Comparison of ENCODE assay signal across 8 cellular contexts in the genomic region with DNA sequence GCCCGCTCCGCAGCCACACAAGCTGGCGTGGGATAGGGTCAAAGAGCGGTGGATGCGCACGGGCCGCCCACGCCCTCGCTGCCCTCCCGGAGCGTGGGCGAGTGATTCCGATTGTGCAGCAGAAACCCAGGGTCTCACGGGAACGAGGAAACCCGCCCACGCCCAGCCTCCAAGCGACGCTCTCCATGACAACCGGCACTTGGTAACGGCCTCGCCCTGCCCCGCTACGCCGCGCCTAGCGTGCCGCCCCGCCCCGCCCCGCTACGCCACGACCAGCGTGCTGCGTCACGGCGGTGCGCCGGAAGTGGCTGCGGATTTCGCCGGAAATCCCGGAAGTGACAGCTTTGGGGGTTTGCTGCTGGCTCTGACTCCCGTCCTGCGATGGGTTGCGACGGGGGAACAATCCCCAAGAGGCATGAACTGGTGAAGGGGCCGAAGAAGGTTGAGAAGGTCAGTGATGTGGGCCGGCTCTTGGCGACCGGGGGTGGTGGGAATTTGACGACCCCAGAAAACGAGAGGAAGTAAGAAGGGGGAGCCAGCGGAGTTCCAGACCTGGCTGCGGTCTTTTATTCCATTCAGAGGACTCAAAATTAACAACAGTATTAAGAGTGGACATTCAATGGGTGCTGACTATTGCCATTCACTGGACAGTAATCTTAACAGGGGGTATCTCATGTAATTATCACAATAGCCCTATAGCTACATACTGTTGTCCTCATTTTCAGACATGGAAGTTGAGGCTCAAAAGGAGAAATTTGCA. TPM values are rescaled to one million over a fixed set of nuclear protein-coding genes. Genes with fewer than 3 reads are reported as not detected.
DNase-seq lines count a peak whose midpoint lies in the region; ATAC-seq and TF ChIP-seq lines count a peak whose summit lies in the region.

A gene with protein sequence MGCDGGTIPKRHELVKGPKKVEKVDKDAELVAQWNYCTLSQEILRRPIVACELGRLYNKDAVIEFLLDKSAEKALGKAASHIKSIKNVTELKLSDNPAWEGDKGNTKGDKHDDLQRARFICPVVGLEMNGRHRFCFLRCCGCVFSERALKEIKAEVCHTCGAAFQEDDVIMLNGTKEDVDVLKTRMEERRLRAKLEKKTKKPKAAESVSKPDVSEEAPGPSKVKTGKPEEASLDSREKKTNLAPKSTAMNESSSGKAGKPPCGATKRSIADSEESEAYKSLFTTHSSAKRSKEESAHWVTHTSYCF (plus strand): TSS at position 311 of the 760 bp plus-strand sequence. CDS start 71 bp downstream, at position 382.

- peak within 1 kb of the TSS; percentile 64 to 81 for H3K9ac ChIP-seq in colonic mucosa (ENCODE audit: low read depth in 2 of 2, low read length in 2 of 2)

- peaks cover 5% of the 10 kb centered on the region for H3K4me1 ChIP-seq in colonic mucosa

- peak within 1 kb of the TSS; percentile 46 for H3K27ac ChIP-seq in colonic mucosa
- peak within 1 kb of the TSS; percentile 49 for H3K27ac ChIP-seq in layer of hippocampus (ENCODE audit: low read depth, low read length)

- DNase-seq in BJ (ENCODE audit: low read depth) (peak; percentile 80), GM19240 (ENCODE audit: insufficient read length, low spot score) (peak; percentile 74), NCI-H526 (lab: John Stamatoyannopoulos, UW) (peak; percentile 77 to 98), colonic mucosa (peak; percentile 95)
- DNase-seq in activated CD4-positive, alpha-beta T cell treated with anti-CD3 and anti-CD28 coated beads for 48 hours: peak; percentile 97
- DNase-seq in stimulated activated CD4-positive, alpha-beta T cell treated with anti-CD3 and anti-CD28 coated beads, Interleukin-1b, Interleukin-23, amount 100 ng/mL, for 24 hours (ENCODE audit: low read depth in 4 of 4, low spot score in 1 of 4): peak; percentile 90 to 94 (median 91)

- ATAC-seq in HG03457 (IDR thresholded peaks at IDR 0.05; ENCODE audit: unreplicated experiment): peak; percentile 99

- TF ChIP-seq CTCF in BJ (IDR thresholded peaks at IDR 0.05; ENCODE audit: insufficient read depth, low read depth, low read length) (no peak), colonic mucosa (IDR thresholded peaks at IDR 0.05) (no peak)

- H3K9me3 ChIP-seq in colonic mucosa: no peaks in the 10 kb centered on the region

- peaks cover under 1% of the 10 kb centered on the region; the same call in 1 of the 2 replicates for H3K36me3 ChIP-seq in BJ (ENCODE audit: control insufficient read depth, insufficient read depth, low read length)
- peaks cover 9% of the 10 kb centered on the region for H3K36me3 ChIP-seq in colonic mucosa

- H3K4me3 ChIP-seq in BJ (ENCODE audit: low read depth, low read length) (peak within 1 kb of the TSS; percentile 68), colonic mucosa (peak within 1 kb of the TSS; percentile 64)

- CTCF ChIA-PET in BJ (lab: Yijun Ruan, JAX): interaction anchor here (1.3 to 1.4 kb wide), 2 partner anchors 29 to 70 kb away, joined by 3 to 4 read pairs; no protein-coding TSS in a partner anchor

- intact Hi-C loops in colonic mucosa (cut with DNase I): loop anchor here (5.0 kb wide), 1 partner anchor 71 kb away; no protein-coding TSS in a partner anchor

- no peaks in the 10 kb centered on the region for H3K27me3 ChIP-seq in BJ (ENCODE audit: control insufficient read depth, insufficient read depth, low read length)
- H3K27me3 ChIP-seq in colonic mucosa: no peaks in the 10 kb centered on the region
- no peaks in the 10 kb centered on the region for H3K27me3 ChIP-seq in layer of hippocampus (ENCODE audit: control insufficient read depth, insufficient read depth, low read length)

- POLR2A ChIA-PET in BJ (lab: Charles Lee): interaction anchor here (0.6 kb wide), 1 partner anchor 110 kb away, joined by 3 read pairs; a partner anchor contains a TSS

RNA-seq across cellular contexts. Expression of the gene that starts here (rescaled TPM):
- 126 and 145 TPM in 2 replicates for polyA plus RNA-seq in BJ (2011; rRNA removed)
- polyA minus RNA-seq in BJ (2011; rRNA and poly(A)+ RNA removed): 39.3 and 60.9 TPM in 2 replicates
- 10 to 100 TPM; 67.3 to 80.8 TPM for total RNA-seq in colonic mucosa

Comparison
In these comparisons a context has a peak if more than half of its experiments do, and no peak if none do; other contexts are left out.
1. Peak in every context shown above with its lines: DNase-seq, ATAC-seq, H3K4me3 ChIP-seq and H3K27ac ChIP-seq.